Comparison of ENCODE assay signal across 8 cellular contexts in genomic region chr2:75896779-75897366, GRCh38.
DNase-seq lines count a peak whose midpoint lies in the region.

No MANE protein-coding gene starts in this region.

- no peak overlapping the region for H3K4me2 ChIP-seq in GM23248 (ENCODE audit: unreplicated experiment)

- H2AFZ ChIP-seq in GM23248 = no peak overlapping the region

- H3K9me2 ChIP-seq in GM23248 (ENCODE audit: insufficient read depth) = no peaks in the 10 kb centered on the region

- H3K27me3 ChIP-seq in GM23248 (replicated peaks; ENCODE audit: insufficient read depth) = no peaks in the 10 kb centered on the region

- H3K27ac ChIP-seq in GM23248 = no peak overlapping the region

- H3K9ac ChIP-seq in GM23248 = no peak overlapping the region

- no peaks in the 10 kb centered on the region for H3K9me3 ChIP-seq in GM23248 (ENCODE audit: low read depth)

- no peaks in the 10 kb centered on the region for H3K4me1 ChIP-seq in GM23248 (ENCODE audit: insufficient read depth)

- H3K4me3 ChIP-seq in GM23248 = no peak overlapping the region

- no peaks in the 10 kb centered on the region for H3F3A ChIP-seq in GM23248 (ENCODE audit: insufficient read depth)

- WGBS in GM23248 (ENCODE audit: low coverage in 1 of 2, low lambda C conversion rate in 2 of 2, missing lambda C conversion rate in 2 of 2), 2 experiments = 6 to 13% methylated on average over 5 of the region's 5 CpGs

- DNase-seq in DMS153 (lab: John Stamatoyannopoulos, UW) = peak; percentile 22
- no peak for DNase-seq in DMS153 treated with DMSO at 0.1 percent for 48 hours (lab: John Stamatoyannopoulos, UW; ENCODE audit: unreplicated experiment)
- DNase-seq in GM23248 = peak; percentile 2
- peak; percentile 68 for DNase-seq in KBM-7
- DNase-seq in SK-N-DZ (ENCODE audit: low spot score) = peak; percentile 58
- peak; percentile 44 for DNase-seq in inferior parietal cortex (ENCODE audit: extremely low spot score)
- DNase-seq in NCI-H187 treated with DMSO at 0.1 percent for 48 hours (lab: John Stamatoyannopoulos, UW) = no peak
- DNase-seq in activated CD8-positive, alpha-beta memory T cell treated with anti-CD3 and anti-CD28 coated beads, Interleukin-2, amount 50 U/mL, for 48 hours = no peak

- in situ Hi-C loops in GM23248 (cut with MboI) (no loop called here), KBM-7 (cut with MboI; ENCODE audit: low pct_unique_long_range_greater_than_20kb, low sequenced_read_pairs) (no loop called here)

- no peaks in the 10 kb centered on the region for H4K20me1 ChIP-seq in GM23248 (ENCODE audit: insufficient read depth)

- H3K79me2 ChIP-seq in GM23248 (ENCODE audit: insufficient read depth) = no peaks in the 10 kb centered on the region

- H3K36me3 ChIP-seq in GM23248 (ENCODE audit: low read depth) = no peaks in the 10 kb centered on the region

Comparison
In these comparisons a context has a peak if more than half of its experiments do, and no peak if none do; other contexts are left out.
1. DNase-seq: peak in DMS153 (single experiment), GM23248 (single experiment), KBM-7 (single experiment), SK-N-DZ (single experiment) and inferior parietal cortex (single experiment); none in DMS153 treated with DMSO at 0.1 percent for 48 hours (single experiment), NCI-H187 treated with DMSO at 0.1 percent for 48 hours (single experiment) and activated CD8-positive, alpha-beta memory T cell treated with anti-CD3 and anti-CD28 coated beads, Interleukin-2, amount 50 U/mL, for 48 hours (single experiment).